ENCODE assay signal across 1 cellular context in the genomic region with DNA sequence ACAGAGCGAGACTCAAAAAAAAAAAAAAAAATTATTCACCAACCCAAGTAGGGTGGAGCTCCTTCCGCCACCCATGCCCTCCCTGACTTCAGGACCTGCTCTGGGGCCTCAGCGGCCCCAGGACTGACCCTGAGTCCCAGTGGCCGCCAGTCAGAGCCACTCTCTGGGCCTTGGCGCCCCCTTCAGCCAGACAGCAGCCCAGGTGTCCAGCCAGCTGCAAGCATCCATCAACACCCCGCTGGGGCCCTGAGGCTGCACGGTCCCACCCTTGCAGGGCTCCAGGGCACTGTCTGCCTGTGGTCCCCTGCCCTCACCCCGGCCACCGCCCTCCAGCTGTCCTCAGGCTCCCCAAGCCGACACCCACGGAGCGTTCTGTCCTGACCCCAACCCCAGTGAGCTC.
A peak's percentile ranks its signal among the peaks of the same experiment; 100 is the strongest.
TF ChIP-seq lines count a peak whose summit lies in the region.

No MANE protein-coding gene starts in this region.

TF ChIP-seq in HepG2, 621 proteins besides CTCF, POLR2A, EP300 and RAD21:
- TF ChIP-seq, protein P1, sequence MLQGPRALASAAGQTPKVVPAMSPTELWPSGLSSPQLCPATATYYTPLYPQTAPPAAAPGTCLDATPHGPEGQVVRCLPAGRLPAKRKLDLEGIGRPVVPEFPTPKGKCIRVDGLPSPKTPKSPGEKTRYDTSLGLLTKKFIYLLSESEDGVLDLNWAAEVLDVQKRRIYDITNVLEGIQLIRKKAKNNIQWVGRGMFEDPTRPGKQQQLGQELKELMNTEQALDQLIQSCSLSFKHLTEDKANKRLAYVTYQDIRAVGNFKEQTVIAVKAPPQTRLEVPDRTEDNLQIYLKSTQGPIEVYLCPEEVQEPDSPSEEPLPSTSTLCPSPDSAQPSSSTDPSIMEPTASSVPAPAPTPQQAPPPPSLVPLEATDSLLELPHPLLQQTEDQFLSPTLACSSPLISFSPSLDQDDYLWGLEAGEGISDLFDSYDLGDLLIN (CRISPR knock-in tag; IDR thresholded peaks at IDR 0.05; ENCODE audit: borderline replicate concordance) = no peak
- no peak for TF ChIP-seq PPARG (CRISPR knock-in tag; conservative IDR thresholded peaks at IDR 0.05)
- TF ChIP-seq ZNF563 (CRISPR knock-in tag; IDR thresholded peaks at IDR 0.05) = 0 out of 2 replicates have a peak, but pooled peaks have one; percentile 11
- no peak for TF ChIP-seq ZNF446 (CRISPR knock-in tag; IDR thresholded peaks at IDR 0.05)
- TF ChIP-seq RFXAP (CRISPR knock-in tag; IDR thresholded peaks at IDR 0.05; ENCODE audit: borderline replicate concordance) = no peak
- no peak for TF ChIP-seq HDAC2 (CRISPR knock-in tag; IDR thresholded peaks at IDR 0.05)
- no peak for TF ChIP-seq IKZF4 (CRISPR knock-in tag; IDR thresholded peaks at IDR 0.05; ENCODE audit: borderline replicate concordance, low read depth, not compliant biosample characterization)
- no peak for TF ChIP-seq AGO2 (optimal IDR thresholded peaks at IDR 0.05; ENCODE audit: low read depth, low read length)
- TF ChIP-seq GABPA (IDR thresholded peaks at IDR 0.05; ENCODE audit: low read depth, low read length) = no peak
- TF ChIP-seq GABPA (CRISPR knock-in tag; IDR thresholded peaks at IDR 0.05; ENCODE audit: low read depth) = no peak
- TF ChIP-seq HCFC1 (IDR thresholded peaks at IDR 0.05; ENCODE audit: low read depth, low read length) = no peak
- no peak for TF ChIP-seq NFKBIZ (CRISPR knock-in tag; IDR thresholded peaks at IDR 0.05)
- no peak for TF ChIP-seq ZNF615 (CRISPR knock-in tag; IDR thresholded peaks at IDR 0.05; ENCODE audit: borderline replicate concordance)
- peak; percentile 21 for TF ChIP-seq HNRNPK (IDR thresholded peaks at IDR 0.05; ENCODE audit: low read depth, low read length, poor library complexity, severe bottlenecking)
- no peak for TF ChIP-seq NBN (conservative IDR thresholded peaks at IDR 0.05)
- TF ChIP-seq XBP1 (CRISPR knock-in tag; IDR thresholded peaks at IDR 0.05) = no peak
- no peak for TF ChIP-seq GTF3A (CRISPR knock-in tag; conservative IDR thresholded peaks at IDR 0.05)
- TF ChIP-seq, protein P2, sequence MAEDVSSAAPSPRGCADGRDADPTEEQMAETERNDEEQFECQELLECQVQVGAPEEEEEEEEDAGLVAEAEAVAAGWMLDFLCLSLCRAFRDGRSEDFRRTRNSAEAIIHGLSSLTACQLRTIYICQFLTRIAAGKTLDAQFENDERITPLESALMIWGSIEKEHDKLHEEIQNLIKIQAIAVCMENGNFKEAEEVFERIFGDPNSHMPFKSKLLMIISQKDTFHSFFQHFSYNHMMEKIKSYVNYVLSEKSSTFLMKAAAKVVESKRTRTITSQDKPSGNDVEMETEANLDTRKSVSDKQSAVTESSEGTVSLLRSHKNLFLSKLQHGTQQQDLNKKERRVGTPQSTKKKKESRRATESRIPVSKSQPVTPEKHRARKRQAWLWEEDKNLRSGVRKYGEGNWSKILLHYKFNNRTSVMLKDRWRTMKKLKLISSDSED (CRISPR knock-in tag; IDR thresholded peaks at IDR 0.05) = no peak
- no peak for TF ChIP-seq NR2C2 (CRISPR knock-in tag; IDR thresholded peaks at IDR 0.05; ENCODE audit: borderline replicate concordance)
- no peak for TF ChIP-seq ZFYVE20 (CRISPR knock-in tag; IDR thresholded peaks at IDR 0.05; ENCODE audit: borderline replicate concordance, low read depth)
- TF ChIP-seq, protein P3, sequence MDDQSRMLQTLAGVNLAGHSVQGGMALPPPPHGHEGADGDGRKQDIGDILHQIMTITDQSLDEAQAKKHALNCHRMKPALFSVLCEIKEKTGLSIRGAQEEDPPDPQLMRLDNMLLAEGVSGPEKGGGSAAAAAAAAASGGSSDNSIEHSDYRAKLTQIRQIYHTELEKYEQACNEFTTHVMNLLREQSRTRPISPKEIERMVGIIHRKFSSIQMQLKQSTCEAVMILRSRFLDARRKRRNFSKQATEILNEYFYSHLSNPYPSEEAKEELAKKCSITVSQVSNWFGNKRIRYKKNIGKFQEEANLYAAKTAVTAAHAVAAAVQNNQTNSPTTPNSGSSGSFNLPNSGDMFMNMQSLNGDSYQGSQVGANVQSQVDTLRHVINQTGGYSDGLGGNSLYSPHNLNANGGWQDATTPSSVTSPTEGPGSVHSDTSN (CRISPR knock-in tag; IDR thresholded peaks at IDR 0.05; ENCODE audit: borderline replicate concordance) = no peak
- TF ChIP-seq NFE2 (CRISPR knock-in tag; IDR thresholded peaks at IDR 0.05) = no peak
- TF ChIP-seq MAFF (IDR thresholded peaks at IDR 0.05; ENCODE audit: low read depth, low read length) = no peak
- no peak for TF ChIP-seq HMGA1 (CRISPR knock-in tag; conservative IDR thresholded peaks at IDR 0.05)
- no peak for TF ChIP-seq BORCS8-MEF2B (CRISPR knock-in tag; IDR thresholded peaks at IDR 0.05)
- no peak for TF ChIP-seq ZBTB3 (CRISPR knock-in tag; IDR thresholded peaks at IDR 0.05; ENCODE audit: borderline replicate concordance, low read depth)
- no peak for TF ChIP-seq SNRNP70 (IDR thresholded peaks at IDR 0.05; ENCODE audit: low read depth, low read length)
- peak; percentile 13; the same call in 1 of the 2 replicates for TF ChIP-seq ZFY (CRISPR knock-in tag; IDR thresholded peaks at IDR 0.05)
- no peak for TF ChIP-seq SIX1 (CRISPR knock-in tag; IDR thresholded peaks at IDR 0.05; ENCODE audit: borderline replicate concordance)
- TF ChIP-seq, protein P4, sequence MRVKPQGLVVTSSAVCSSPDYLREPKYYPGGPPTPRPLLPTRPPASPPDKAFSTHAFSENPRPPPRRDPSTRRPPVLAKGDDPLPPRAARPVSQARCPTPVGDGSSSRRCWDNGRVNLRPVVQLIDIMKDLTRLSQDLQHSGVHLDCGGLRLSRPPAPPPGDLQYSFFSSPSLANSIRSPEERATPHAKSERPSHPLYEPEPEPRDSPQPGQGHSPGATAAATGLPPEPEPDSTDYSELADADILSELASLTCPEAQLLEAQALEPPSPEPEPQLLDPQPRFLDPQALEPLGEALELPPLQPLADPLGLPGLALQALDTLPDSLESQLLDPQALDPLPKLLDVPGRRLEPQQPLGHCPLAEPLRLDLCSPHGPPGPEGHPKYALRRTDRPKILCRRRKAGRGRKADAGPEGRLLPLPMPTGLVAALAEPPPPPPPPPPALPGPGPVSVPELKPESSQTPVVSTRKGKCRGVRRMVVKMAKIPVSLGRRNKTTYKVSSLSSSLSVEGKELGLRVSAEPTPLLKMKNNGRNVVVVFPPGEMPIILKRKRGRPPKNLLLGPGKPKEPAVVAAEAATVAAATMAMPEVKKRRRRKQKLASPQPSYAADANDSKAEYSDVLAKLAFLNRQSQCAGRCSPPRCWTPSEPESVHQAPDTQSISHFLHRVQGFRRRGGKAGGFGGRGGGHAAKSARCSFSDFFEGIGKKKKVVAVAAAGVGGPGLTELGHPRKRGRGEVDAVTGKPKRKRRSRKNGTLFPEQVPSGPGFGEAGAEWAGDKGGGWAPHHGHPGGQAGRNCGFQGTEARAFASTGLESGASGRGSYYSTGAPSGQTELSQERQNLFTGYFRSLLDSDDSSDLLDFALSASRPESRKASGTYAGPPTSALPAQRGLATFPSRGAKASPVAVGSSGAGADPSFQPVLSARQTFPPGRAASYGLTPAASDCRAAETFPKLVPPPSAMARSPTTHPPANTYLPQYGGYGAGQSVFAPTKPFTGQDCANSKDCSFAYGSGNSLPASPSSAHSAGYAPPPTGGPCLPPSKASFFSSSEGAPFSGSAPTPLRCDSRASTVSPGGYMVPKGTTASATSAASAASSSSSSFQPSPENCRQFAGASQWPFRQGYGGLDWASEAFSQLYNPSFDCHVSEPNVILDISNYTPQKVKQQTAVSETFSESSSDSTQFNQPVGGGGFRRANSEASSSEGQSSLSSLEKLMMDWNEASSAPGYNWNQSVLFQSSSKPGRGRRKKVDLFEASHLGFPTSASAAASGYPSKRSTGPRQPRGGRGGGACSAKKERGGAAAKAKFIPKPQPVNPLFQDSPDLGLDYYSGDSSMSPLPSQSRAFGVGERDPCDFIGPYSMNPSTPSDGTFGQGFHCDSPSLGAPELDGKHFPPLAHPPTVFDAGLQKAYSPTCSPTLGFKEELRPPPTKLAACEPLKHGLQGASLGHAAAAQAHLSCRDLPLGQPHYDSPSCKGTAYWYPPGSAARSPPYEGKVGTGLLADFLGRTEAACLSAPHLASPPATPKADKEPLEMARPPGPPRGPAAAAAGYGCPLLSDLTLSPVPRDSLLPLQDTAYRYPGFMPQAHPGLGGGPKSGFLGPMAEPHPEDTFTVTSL (CRISPR knock-in tag; IDR thresholded peaks at IDR 0.05; ENCODE audit: borderline replicate concordance) = no peak
- TF ChIP-seq ZNF501 (CRISPR knock-in tag; IDR thresholded peaks at IDR 0.05) = 0 out of 2 replicates have a peak, but pooled peaks have one; percentile 4
- peak; percentile 37 for TF ChIP-seq STAG1 (CRISPR knock-in tag; IDR thresholded peaks at IDR 0.05)
- no peak for TF ChIP-seq ATM (IDR thresholded peaks at IDR 0.05; ENCODE audit: borderline replicate concordance)
